ENCODE assay signal across 34 cellular contexts in the genomic region with DNA sequence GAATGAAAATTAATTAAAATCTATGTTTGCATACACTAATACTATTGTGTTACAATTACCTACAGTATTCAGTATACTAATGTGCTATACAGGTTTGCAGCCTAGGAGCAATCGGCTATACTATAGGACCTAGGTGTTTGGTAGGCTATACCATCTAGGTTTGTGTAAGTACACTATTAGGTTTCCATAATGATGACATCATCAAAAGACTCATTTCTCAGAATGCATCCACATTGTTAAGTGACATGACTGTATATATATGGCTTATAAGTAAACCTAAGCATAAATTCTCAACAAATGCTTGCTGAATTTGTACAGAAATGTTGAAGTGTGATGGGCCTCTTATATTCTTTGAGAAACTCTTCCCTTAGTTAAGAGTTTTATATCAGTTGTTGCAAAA.
"Had no signal": no experiment of that assay in that cellular context is flagged by ENCODE, and none has a peak within 500 bp of the region (broad histone marks: within the 10 kb centered on the region; RNA-seq: fewer than 3 reads in every experiment).

No MANE protein-coding gene starts in this region.

- H3K36me3 ChIP-seq: adrenal gland, brain microvascular endothelial cell, breast epithelium had no signal

- H3K27ac ChIP-seq: adrenal gland, body of pancreas, brain microvascular endothelial cell, breast epithelium, VCaP had no signal

- DNase-seq: activated B cell treated with CpG ODN at 0.5 μM for 24 hours; activated CD4-positive, alpha-beta memory T cell treated with anti-CD3 and anti-CD28 coated beads for 36 hours; activated CD4-positive, alpha-beta T cell treated with anti-CD3 and anti-CD28 coated beads for 4 hours; activated CD4-positive, alpha-beta T cell treated with anti-CD3 and anti-CD28 coated beads, Interleukin-2, amount 10 ng/mL, durations not matched to agents 24 days and 14 days; activated CD4-positive, alpha-beta T cell treated with anti-CD3 and anti-CD28 coated beads, Interleukin-2, amount 50 U/mL, for 1 hour; activated CD4-positive, alpha-beta T cell treated with anti-CD3 and anti-CD28 coated beads, Interleukin-2, amount 50 U/mL, for 4 hours; activated CD4-positive, CD25-positive, alpha-beta regulatory T cell treated with anti-CD3 and anti-CD28 coated beads, Interleukin-2, amount 50 U/mL, for 72 hours; activated CD8-positive, alpha-beta memory T cell treated with anti-CD3 and anti-CD28 coated beads, Interleukin-2, amount 50 U/mL, for 4 hours; activated CD8-positive, alpha-beta T cell treated with anti-CD3 and anti-CD28 coated beads, Interleukin-2, amount 10 ng/mL, durations not matched to agents 7 days and 5 days; activated effector memory CD4-positive, alpha-beta T cell treated with anti-CD3 and anti-CD28 coated beads, Interleukin-2, amount 50 U/mL, for 16 hours; activated gamma-delta T cell treated with Interleukin-2 at 50 U/mL for 16 hours; activated naive CD4-positive, alpha-beta T cell; activated naive CD4-positive, alpha-beta T cell treated with anti-CD3 and anti-CD28 coated beads for 36 hours; activated naive CD4-positive, alpha-beta T cell treated with anti-CD3 and anti-CD28 coated beads, Interleukin-2, amount 50 U/mL, for 16 hours; activated naive CD8-positive, alpha-beta T cell treated with anti-CD3 and anti-CD28 coated beads for 36 hours; activated T-cell treated with anti-CD3 and anti-CD28 coated beads for 4 hours; activated T-cell treated with anti-CD3 and anti-CD28 coated beads, Interleukin-2, amount 50 U/mL, for 1 hour; activated T-cell treated with anti-CD3 and anti-CD28 coated beads, Interleukin-2, amount 50 U/mL, for 4 hours; activated T-cell treated with anti-CD3 and anti-CD28 coated beads, Interleukin-2, amount 50 U/mL, for 72 hours; adrenal gland; amniotic stem cell; aorta; body of pancreas; brain microvascular endothelial cell; central memory CD4-positive, alpha-beta T cell; T-helper 17 cell; T-helper 9 cell had no signal

- H3K4me1 ChIP-seq: adrenal gland, body of pancreas, breast epithelium had no signal

- ATAC-seq: activated CD8-positive, alpha-beta T cell treated with anti-CD3 and anti-CD28 coated beads, Interleukin-2, amount 10 ng/mL, durations not matched to agents 7 days and 5 days; activated naive CD4-positive, alpha-beta T cell treated with anti-CD3 and anti-CD28 coated beads, Interleukin-2, amount 50 U/mL, for 72 hours; activated T-cell treated with anti-CD3 and anti-CD28 coated beads, Interleukin-2, amount 50 U/mL, for 4 hours; activated T-cell treated with anti-CD3 and anti-CD28 coated beads, Interleukin-2, amount 50 U/mL, for 72 hours; activated T-helper 17 cell treated with anti-CD3 and anti-CD28 coated beads, Interleukin-2, amount 50 U/mL, for 72 hours; body of pancreas; T-helper 17 cell had no signal

- H3K27me3 ChIP-seq: adrenal gland, body of pancreas, brain microvascular endothelial cell, breast epithelium had no signal

- H3K4me3 ChIP-seq: adrenal gland, body of pancreas, breast epithelium had no signal

- H3K9me3 ChIP-seq: adrenal gland, body of pancreas had no signal

- FAIRE-seq: astrocyte, colon, TTC549 had no signal
